Comparison of ENCODE assay signal across 28 cellular contexts in genomic region chr4:65600656-65601055, GRCh38.
"Had no signal": no experiment of that assay in that cellular context is flagged by ENCODE, and none has a peak within 500 bp of the region (broad histone marks: within the 10 kb centered on the region; RNA-seq: fewer than 3 reads in every experiment).

No MANE protein-coding gene starts in this region.

- DNase-seq: activated CD4-positive, alpha-beta T cell treated with anti-CD3 and anti-CD28 coated beads for 4 hours; activated CD4-positive, alpha-beta T cell treated with anti-CD3 and anti-CD28 coated beads, Interleukin-2, amount 50 U/mL, for 48 hours; activated CD8-positive, alpha-beta memory T cell treated with anti-CD3 and anti-CD28 coated beads for 24 hours; activated effector memory CD4-positive, alpha-beta T cell treated with Interleukin-2 at 50 U/mL for 16 hours; activated naive CD4-positive, alpha-beta T cell treated with anti-CD3 and anti-CD28 coated beads for 36 hours; activated naive CD8-positive, alpha-beta T cell treated with anti-CD3 and anti-CD28 coated beads, Interleukin-2, amount 10 ng/mL, durations not matched to agents 7 days and 5 days; amygdala; central memory CD4-positive, alpha-beta T cell; endodermal cell; gastrocnemius medialis; left cardiac atrium; mammary epithelial cell; midbrain; naive thymus-derived CD4-positive, alpha-beta T cell; nucleus accumbens; psoas muscle; spleen; stimulated activated naive CD4-positive, alpha-beta T cell; SW 1271; T-helper 9 cell; tibial artery; upper lobe of right lung had no signal

- H3K27me3 ChIP-seq: gastrocnemius medialis, hepatocyte, right atrium auricular region, spleen, suprapubic skin, tibial artery, upper lobe of right lung had no signal

- H3K4me3 ChIP-seq: gastrocnemius medialis, hepatocyte, psoas muscle, right atrium auricular region, spleen, suprapubic skin, tibial artery, upper lobe of right lung had no signal

- ATAC-seq: esophagus mucosa; gastrocnemius medialis; left cardiac atrium; naive thymus-derived CD4-positive, alpha-beta T cell; psoas muscle; upper lobe of right lung had no signal

- H3K4me1 ChIP-seq: gastrocnemius medialis, parathyroid adenoma, psoas muscle, right atrium auricular region, spleen, suprapubic skin, tibial artery, upper lobe of right lung had no signal

- H3K36me3 ChIP-seq: gastrocnemius medialis, right atrium auricular region, spleen, suprapubic skin, tibial artery, upper lobe of right lung had no signal

- H3K27ac ChIP-seq: gastrocnemius medialis, hepatocyte, parathyroid adenoma, psoas muscle, right atrium auricular region, spleen, suprapubic skin, tibial artery, upper lobe of right lung, VCaP had no signal

- H3K9me3 ChIP-seq: gastrocnemius medialis, psoas muscle, right atrium auricular region, spleen, suprapubic skin, tibial artery, upper lobe of right lung had no signal
